ENCODE assay signal across 14 cellular contexts in genomic region chr14:68945190-68945584, GRCh38. TPM values are rescaled to one million over a fixed set of nuclear protein-coding genes. Genes with fewer than 3 reads are reported as not detected.
DNase-seq lines count a peak whose midpoint lies in the region; ATAC-seq and TF ChIP-seq lines count a peak whose summit lies in the region.
"Had no signal": no experiment of that assay in that cellular context is flagged by ENCODE, and none has a peak within 500 bp of the region (broad histone marks: within the 10 kb centered on the region; RNA-seq: fewer than 3 reads in every experiment).

No MANE protein-coding gene starts in this region.

- H3K36me3 ChIP-seq in SJCRH30, result no peaks in the 10 kb centered on the region
- no peaks in the 10 kb centered on the region for H3K36me3 ChIP-seq in esophagus (ENCODE audit: control insufficient read depth in 2 of 2, insufficient read depth in 2 of 2, low read length in 1 of 2)
- H3K36me3 ChIP-seq in prostate gland, result no peaks in the 10 kb centered on the region

- no peaks in the 10 kb centered on the region for H3K27me3 ChIP-seq in SJCRH30
- H3K27me3 ChIP-seq in esophagus (ENCODE audit: control insufficient read depth in 1 of 2, insufficient read depth in 2 of 2, low read length in 2 of 2), result no peaks in the 10 kb centered on the region
- H3K27me3 ChIP-seq in prostate gland (replicated peaks; ENCODE audit: insufficient read depth), result no peaks in the 10 kb centered on the region

- DNase-seq in CD14-positive monocyte (ENCODE audit: low spot score) (no peak), SJCRH30 (peak; percentile 53 to 70), prostate gland (ENCODE audit: low spot score) (no peak), DMS 273 treated with DMSO at 0.1 percent for 48 hours (lab: John Stamatoyannopoulos, UW) (no peak), NCI-H82 (lab: John Stamatoyannopoulos, UW) (no peak), C1 segment of cervical spinal cord (lab: John Stamatoyannopoulos, UW) (no peak)
- DNase-seq: activated CD4-positive, alpha-beta memory T cell treated with anti-CD3 and anti-CD28 coated beads, Interleukin-2, amount 10 ng/mL, durations not matched to agents 7 days and 5 days; anterior cingulate cortex; NCI-H1105; stimulated activated CD4-positive, alpha-beta T cell treated with anti-CD3 and anti-CD28 coated beads, Interleukin-4, amount 100 ng/mL, for 1 hour; substantia nigra; SW 1271 had no signal

- H3K27ac ChIP-seq in SJCRH30, result peak overlapping the region; percentile 69
- H3K27ac ChIP-seq in esophagus (ENCODE audit: low read depth in 2 of 2, low read length in 1 of 2), result peak overlapping the region; percentile 21 to 78
- peak overlapping the region; percentile 63 to 98 for H3K27ac ChIP-seq in prostate gland

- TF ChIP-seq CTCF in CD14-positive monocyte (IDR thresholded peaks at IDR 0.05) (no peak), prostate gland (IDR thresholded peaks at IDR 0.05) (no peak)

- 45 to 52% methylated on average over 4 of the region's 4 CpGs for WGBS in esophagus, 2 donors
- 45% methylated on average over 4 of the region's 4 CpGs for whole genome bisulfite sequencing in prostate gland

- intact Hi-C loops in CD14-positive monocyte (cut with micrococcal nuclease), result loop anchor here in 1 of 2 donors (5.0 kb wide), 1 partner anchor 33 kb away; no protein-coding TSS in a partner anchor
- intact Hi-C loops in prostate gland (cut with DNase I), result no loop called here

- H3K4me1 ChIP-seq in SJCRH30 (peaks cover 73% of the 10 kb centered on the region), esophagus (ENCODE audit: control insufficient read depth in 2 of 2, insufficient read depth in 2 of 2, low read length in 1 of 2) (peaks cover 13 to 48% of the 10 kb centered on the region in 2 donors), prostate gland (replicated peaks) (peaks cover 15% of the 10 kb centered on the region)

- no peak overlapping the region for H3K4me3 Mint-ChIP-seq in CD14-positive monocyte
- H3K4me3 Mint-ChIP-seq: activated CD4-positive, alpha-beta memory T cell treated with anti-CD3 and anti-CD28 coated beads, Interleukin-2, amount 10 ng/mL, durations not matched to agents 7 days and 5 days had no signal

- TF ChIP-seq POLR2A in prostate gland (IDR thresholded peaks at IDR 0.05), result no peak

- peak overlapping the region; percentile 33 to 82 (median 63) for H3K27ac Mint-ChIP-seq in CD14-positive monocyte
- H3K27ac Mint-ChIP-seq: activated CD4-positive, alpha-beta memory T cell treated with anti-CD3 and anti-CD28 coated beads, Interleukin-2, amount 10 ng/mL, durations not matched to agents 7 days and 5 days had no signal

- H3K27me3 Mint-ChIP-seq in CD14-positive monocyte (ENCODE audit: low read depth in 3 of 3), result peaks cover 0 to 2% (median 0%) of the 10 kb centered on the region in 3 donors
- H3K27me3 Mint-ChIP-seq: activated CD4-positive, alpha-beta memory T cell treated with anti-CD3 and anti-CD28 coated beads, Interleukin-2, amount 10 ng/mL, durations not matched to agents 7 days and 5 days had no signal

- no peaks in the 10 kb centered on the region for H3K9me3 Mint-ChIP-seq in CD14-positive monocyte
- H3K9me3 Mint-ChIP-seq: activated CD4-positive, alpha-beta memory T cell treated with anti-CD3 and anti-CD28 coated beads, Interleukin-2, amount 10 ng/mL, durations not matched to agents 7 days and 5 days had no signal

- H3K4me3 ChIP-seq in SJCRH30 (no peak overlapping the region), esophagus (ENCODE audit: low read depth in 1 of 2, low read length in 2 of 2) (no peak overlapping the region), prostate gland (no peak overlapping the region)

- H3K36me3 Mint-ChIP-seq in CD14-positive monocyte, result peaks cover 4 to 18% of the 10 kb centered on the region in 2 donors

- H3K4me1 Mint-ChIP-seq in CD14-positive monocyte, result peaks cover 87% of the 10 kb centered on the region

- no peak for ATAC-seq in GM21367 (IDR thresholded peaks at IDR 0.05; ENCODE audit: unreplicated experiment)

- no peaks in the 10 kb centered on the region for H3K9me3 ChIP-seq in SJCRH30 (replicated peaks)
- H3K9me3 ChIP-seq in esophagus (ENCODE audit: control insufficient read depth in 2 of 2, insufficient read depth in 1 of 2, low read depth in 1 of 2, low read length in 1 of 2), result no peaks in the 10 kb centered on the region
- no peaks in the 10 kb centered on the region for H3K9me3 ChIP-seq in prostate gland

RNA-seq across cellular contexts. Expression of gene ACTN1, which starts 33.9 kb away (rescaled TPM):
- polyA plus RNA-seq in CD14-positive monocyte (10 to 100 TPM; 41.4 to 75.0 TPM), esophagus (10 to 100 TPM; 37.4 to 98.2 TPM)
- 101 and 104 TPM in 2 replicates for total RNA-seq in SJCRH30 (2014; rRNA removed; shearing (Covaris generic))
- total RNA-seq in prostate gland, result 100 to 1,000 TPM; 197 to 240 TPM

Comparison
In these comparisons a context has a peak if more than half of its experiments do, and no peak if none do; other contexts are left out.
1. DNase-seq: peak in SJCRH30 (2 of 2); none in CD14-positive monocyte (single experiment), prostate gland (single experiment), DMS 273 treated with DMSO at 0.1 percent for 48 hours (single experiment), NCI-H82 (single experiment) and C1 segment of cervical spinal cord (0 of 14).
2. Peak in every context shown above with its lines, with median percentiles within 50 percentile points of each other: H3K27ac ChIP-seq.